ENCODE assay signal across 3 cellular contexts in genomic region chr20:47540443-47541354, GRCh38.
TF ChIP-seq lines count a peak whose summit lies in the region.

No MANE protein-coding gene starts in this region.

TF ChIP-seq in SK-N-SH, 30 proteins besides CTCF, POLR2A, EP300 and RAD21 (continued from another document):
- TF ChIP-seq MAX (IDR thresholded peaks at IDR 0.05; ENCODE audit: low read depth): no peak
- TF ChIP-seq GATA2 (CRISPR knock-in tag; IDR thresholded peaks at IDR 0.05): no peak

TF ChIP-seq in SK-N-SH treated with all-trans-retinoic acid at 6 μM for 48 hours, 23 proteins besides CTCF, POLR2A, EP300 and RAD21 (continued from another document):
- TF ChIP-seq POU6F1 (CRISPR knock-in tag; IDR thresholded peaks at IDR 0.05; ENCODE audit: borderline replicate concordance, low read depth): no peak
- TF ChIP-seq RARB (CRISPR knock-in tag; IDR thresholded peaks at IDR 0.05): no peak

TF ChIP-seq in GM12878, 131 proteins besides CTCF, POLR2A, EP300 and RAD21 (continued from another document):
- TF ChIP-seq PKNOX1 (IDR thresholded peaks at IDR 0.05) (0 out of 2 replicates have a peak, but pooled peaks have one; percentile 26), RB1 (IDR thresholded peaks at IDR 0.05; ENCODE audit: borderline replicate concordance) (no peak; the same call in 1 of the 2 replicates), ZNF24 (IDR thresholded peaks at IDR 0.05) (0 out of 2 replicates have a peak, but pooled peaks have one; percentile 21)
